In the genomic region with DNA sequence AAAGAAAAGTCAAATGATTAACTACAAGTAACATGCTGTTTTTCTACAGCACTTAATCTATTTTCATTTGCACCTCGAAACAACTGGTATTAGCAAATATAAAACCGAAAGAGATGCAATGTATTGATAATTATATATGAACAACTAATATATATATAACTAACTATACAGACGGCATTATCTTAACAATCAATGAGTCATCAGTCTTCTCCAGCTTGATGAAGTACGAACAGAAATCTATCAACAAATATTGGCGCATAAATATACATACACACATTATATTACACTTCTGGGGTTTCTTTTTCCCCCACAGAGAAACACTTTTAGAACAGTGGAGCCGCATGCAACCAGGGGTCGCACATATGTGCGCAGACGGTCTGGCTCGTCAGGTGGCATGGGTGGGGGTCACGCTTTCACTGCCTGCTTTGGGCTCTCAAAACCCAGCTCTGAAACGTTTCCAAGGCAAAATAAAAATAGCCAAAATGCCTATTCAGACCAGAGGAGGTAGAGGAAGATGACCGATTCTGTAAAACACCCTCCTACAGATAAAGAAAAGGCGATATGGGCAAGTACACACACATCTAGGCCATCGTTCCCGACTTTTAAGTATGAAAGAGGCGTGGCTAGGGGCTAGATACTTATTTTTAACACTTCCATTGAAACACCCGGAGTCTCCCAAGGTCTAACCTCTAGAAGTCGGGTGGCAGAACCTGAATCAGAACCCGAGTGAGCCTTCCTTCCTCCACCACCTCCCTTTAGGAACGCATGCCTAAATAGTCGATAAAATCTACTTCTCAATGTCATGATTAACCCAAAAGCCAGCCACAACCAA, we compare ENCODE assay signal across 8 cellular contexts. TPM values are rescaled to one million over a fixed set of nuclear protein-coding genes. Genes with fewer than 3 reads are reported as not detected.
DNase-seq lines count a peak whose midpoint lies in the region; ATAC-seq, FAIRE-seq and TF ChIP-seq lines count a peak whose summit lies in the region.

No MANE protein-coding gene starts in this region.

- H3K27me3 Mint-ChIP-seq in CD4-positive, CD25-positive, alpha-beta regulatory T cell = no peaks in the 10 kb centered on the region

- H3K9me3 ChIP-seq in CD4-positive, CD25-positive, alpha-beta regulatory T cell (ENCODE audit: control insufficient read depth in 2 of 2, low read length in 2 of 2) = no peaks in the 10 kb centered on the region
- H3K9me3 ChIP-seq in mucosa of rectum (ENCODE audit: control insufficient read depth in 2 of 2, low read length in 2 of 2) = no peaks in the 10 kb centered on the region

- no peaks in the 10 kb centered on the region for H3K27me3 ChIP-seq in CD4-positive, CD25-positive, alpha-beta regulatory T cell (ENCODE audit: control insufficient read depth, insufficient read depth, low read length)
- H3K27me3 ChIP-seq in KMS-11 (ENCODE audit: insufficient read depth, low read depth) = no peaks in the 10 kb centered on the region
- H3K27me3 ChIP-seq in bronchial epithelial cell (ENCODE audit: control insufficient read depth, insufficient read depth, low read length) = no peaks in the 10 kb centered on the region
- no peaks in the 10 kb centered on the region for H3K27me3 ChIP-seq in mucosa of rectum (ENCODE audit: control insufficient read depth in 2 of 2, insufficient read depth in 2 of 2, low read length in 2 of 2)

- H3K4me2 ChIP-seq in KMS-11 = peak overlapping the region; percentile 57

- H3K36me3 ChIP-seq in CD4-positive, CD25-positive, alpha-beta regulatory T cell (ENCODE audit: control insufficient read depth, insufficient read depth, low read length) = no peaks in the 10 kb centered on the region
- H3K36me3 ChIP-seq in KMS-11 (ENCODE audit: insufficient read depth) (no peaks in the 10 kb centered on the region), bronchial epithelial cell (ENCODE audit: control insufficient read depth, insufficient read depth, low read length) (no peaks in the 10 kb centered on the region), mucosa of rectum (ENCODE audit: control insufficient read depth in 2 of 2, insufficient read depth in 2 of 2, low read length in 2 of 2) (no peaks in the 10 kb centered on the region)

- H3K27ac ChIP-seq in CD4-positive, CD25-positive, alpha-beta regulatory T cell (ENCODE audit: insufficient read depth, low read length, poor library complexity, severe bottlenecking) = peak overlapping the region; percentile 76
- H3K27ac ChIP-seq in KMS-11 (no peak overlapping the region), mucosa of rectum (ENCODE audit: low read depth in 2 of 2, low read length in 2 of 2) (peak overlapping the region; percentile 98)

- no peaks in the 10 kb centered on the region for H4K20me1 ChIP-seq in KMS-11 (ENCODE audit: insufficient read depth)

- peaks cover 3% of the 10 kb centered on the region for H3K36me3 Mint-ChIP-seq in CD4-positive, CD25-positive, alpha-beta regulatory T cell

- peak overlapping the region; percentile 84 for H3K4me3 ChIP-seq in CD4-positive, CD25-positive, alpha-beta regulatory T cell (ENCODE audit: low read depth, low read length)
- H3K4me3 ChIP-seq in KMS-11 (IDR thresholded peaks at IDR 0.05; ENCODE audit: insufficient read depth, low read depth, low read length) = no peak overlapping the region
- H3K4me3 ChIP-seq in bronchial epithelial cell (ENCODE audit: low read depth, low read length) = peak overlapping the region; percentile 84
- peak overlapping the region; percentile 90 to 95 for H3K4me3 ChIP-seq in mucosa of rectum (ENCODE audit: low read length in 2 of 2)

- H3K9me3 Mint-ChIP-seq in CD4-positive, CD25-positive, alpha-beta regulatory T cell = peaks cover 0 to 2% (median 0%) of the 10 kb centered on the region in 7 donors

- peak overlapping the region; percentile 81 to 96 (median 94) for H3K4me3 Mint-ChIP-seq in CD4-positive, CD25-positive, alpha-beta regulatory T cell

- TF ChIP-seq CTCF in KMS-11 (conservative IDR thresholded peaks at IDR 0.05; ENCODE audit: low read depth, low read length) = no peak
- TF ChIP-seq CTCF in bronchial epithelial cell (IDR thresholded peaks at IDR 0.05; ENCODE audit: insufficient read depth, low read length, severe bottlenecking) = no peak

- H3K27ac Mint-ChIP-seq in CD4-positive, CD25-positive, alpha-beta regulatory T cell = peak overlapping the region; percentile 91 to 97 (median 94)

- no peak for ATAC-seq in CD4-positive, CD25-positive, alpha-beta regulatory T cell (ENCODE audit: low read depth in 2 of 2)
- ATAC-seq in HG03108 (IDR thresholded peaks at IDR 0.05; ENCODE audit: unreplicated experiment) = no peak

- H3K4me1 ChIP-seq in CD4-positive, CD25-positive, alpha-beta regulatory T cell (ENCODE audit: control insufficient read depth, insufficient read depth, low read length, poor library complexity, severe bottlenecking) = peaks cover 52% of the 10 kb centered on the region
- H3K4me1 ChIP-seq in KMS-11 (ENCODE audit: low read depth, poor library complexity, severe bottlenecking) = peaks cover 22% of the 10 kb centered on the region
- H3K4me1 ChIP-seq in mucosa of rectum (ENCODE audit: control insufficient read depth in 2 of 2, insufficient read depth in 2 of 2, low read length in 2 of 2) = peaks cover 19 to 24% of the 10 kb centered on the region in 2 donors

- peaks cover 23 to 68% (median 54%) of the 10 kb centered on the region in 4 donors for H3K4me1 Mint-ChIP-seq in CD4-positive, CD25-positive, alpha-beta regulatory T cell

- H3K9ac ChIP-seq in KMS-11 (no peak overlapping the region), mucosa of rectum (ENCODE audit: low read depth in 1 of 2, low read length in 2 of 2) (peak overlapping the region; percentile 58 to 95)

- FAIRE-seq in bronchial epithelial cell (lab: Jason Lieb, UNC) = no peak

- H3K79me2 ChIP-seq in KMS-11 (ENCODE audit: insufficient read depth, low read depth) = peaks cover 40% of the 10 kb centered on the region

- peak in 1 of 3 donors; percentile 11 for DNase-seq in CD4-positive, CD25-positive, alpha-beta regulatory T cell
- peak; percentile 40 for DNase-seq in bronchial epithelial cell (ENCODE audit: low read depth)
- DNase-seq in COLO829 (ENCODE audit: low spot score) = no peak
- no peak for DNase-seq in stimulated activated CD4-positive, alpha-beta T cell treated with anti-CD3 and anti-CD28 coated beads, Interleukin-15, amount 100 ng/mL, for 24 hours
- DNase-seq in stimulated activated CD4-positive, alpha-beta T cell treated with anti-CD3 and anti-CD28 coated beads, Interleukin-4, amount 100 ng/mL, for 4 hours = no peak

- peak overlapping the region; percentile 84; the same call in 1 of the 2 replicates for H2AFZ ChIP-seq in KMS-11 (ENCODE audit: low read depth)

RNA-seq across cellular contexts. Expression of a gene that starts 1.6 kb away (rescaled TPM):
- total RNA-seq in CD4-positive, CD25-positive, alpha-beta regulatory T cell = 28.3 TPM
- polyA plus RNA-seq in CD4-positive, CD25-positive, alpha-beta regulatory T cell = 10 to 100 TPM in 3 of 4 donors, 1 to 10 TPM in 1; 8.8 to 12.4 (median 11.7) TPM
- total RNA-seq in bronchial epithelial cell = 30.3 and 31.0 TPM in 2 replicates
